ENCODE assay signal across 22 cellular contexts in the genomic region with DNA sequence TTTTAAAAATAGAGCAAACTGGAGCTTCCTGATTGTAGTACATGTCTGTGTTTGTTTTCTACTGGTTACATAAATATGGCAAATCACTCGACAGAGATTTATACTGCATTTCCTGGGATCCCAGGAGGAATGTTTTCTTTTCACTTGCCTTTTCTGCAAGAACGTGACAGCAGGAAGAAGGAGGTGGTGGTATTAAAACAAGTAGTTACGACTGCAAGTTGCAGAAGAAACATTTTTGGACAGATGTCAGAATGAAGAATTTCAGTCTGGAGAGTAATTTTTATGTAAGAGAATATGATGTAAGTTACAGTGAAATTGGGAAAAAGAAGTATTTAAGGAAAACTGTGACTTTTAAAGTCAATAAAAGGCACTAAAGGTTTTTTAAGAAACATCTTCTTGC.
A peak's percentile ranks its signal among the peaks of the same experiment; 100 is the strongest.
DNase-seq lines count a peak whose midpoint lies in the region; ATAC-seq and TF ChIP-seq lines count a peak whose summit lies in the region.
"Had no signal": no experiment of that assay in that cellular context is flagged by ENCODE, and none has a peak within 500 bp of the region (broad histone marks: within the 10 kb centered on the region; RNA-seq: fewer than 3 reads in every experiment).

No MANE protein-coding gene starts in this region.

- no peak overlapping the region for H3K27ac Mint-ChIP-seq in activated T-cell treated with anti-CD3 and anti-CD28 coated beads, Interleukin-2, amount 50 U/mL, for 72 hours
- no peak overlapping the region for H3K27ac Mint-ChIP-seq in activated naive CD4-positive, alpha-beta T cell treated with anti-CD3 and anti-CD28 coated beads for 36 hours
- H3K27ac Mint-ChIP-seq: GM23338 had no signal

- H3K4me1 ChIP-seq in trophoblast cell (ENCODE audit: control insufficient read depth in 1 of 2, insufficient read depth in 2 of 2, low read length in 2 of 2), result peaks cover 10 to 14% of the 10 kb centered on the region in 2 experiments
- H3K4me1 ChIP-seq: A549 had no signal

- H2AK5ac ChIP-seq in trophoblast cell (ENCODE audit: low read length), result peak overlapping the region; percentile 84

- TF ChIP-seq CTCF in BJ (IDR thresholded peaks at IDR 0.05; ENCODE audit: insufficient read depth, low read depth, low read length) (no peak), astrocyte of the spinal cord (IDR thresholded peaks at IDR 0.05; ENCODE audit: low read depth, low read length) (no peak)

- peaks cover 0 to 2% of the 10 kb centered on the region in 2 donors for H3K9me3 Mint-ChIP-seq in activated T-cell treated with anti-CD3 and anti-CD28 coated beads, Interleukin-2, amount 50 U/mL, for 72 hours
- no peaks in the 10 kb centered on the region for H3K9me3 Mint-ChIP-seq in activated naive CD4-positive, alpha-beta T cell treated with anti-CD3 and anti-CD28 coated beads for 36 hours
- H3K9me3 Mint-ChIP-seq: GM23338 had no signal

- no peak overlapping the region for H3K23ac ChIP-seq in trophoblast cell (ENCODE audit: low read length)

- no peak overlapping the region for H3K18ac ChIP-seq in trophoblast cell (ENCODE audit: low read length)

- H3K27me3 ChIP-seq in BJ (ENCODE audit: control insufficient read depth, insufficient read depth, low read length), result no peaks in the 10 kb centered on the region
- no peaks in the 10 kb centered on the region for H3K27me3 ChIP-seq in trophoblast cell (ENCODE audit: insufficient read depth, low read length)

- peaks cover 18% of the 10 kb centered on the region for H3K79me1 ChIP-seq in trophoblast cell (ENCODE audit: low read length)

- H3K36me3 Mint-ChIP-seq in activated T-cell treated with anti-CD3 and anti-CD28 coated beads, Interleukin-2, amount 50 U/mL, for 72 hours (ENCODE audit: insufficient read depth in 2 of 2), result no peaks in the 10 kb centered on the region
- no peaks in the 10 kb centered on the region for H3K36me3 Mint-ChIP-seq in activated naive CD4-positive, alpha-beta T cell treated with anti-CD3 and anti-CD28 coated beads for 36 hours (ENCODE audit: low read depth)

- no peak overlapping the region for H3K4me3 ChIP-seq in BJ (ENCODE audit: low read depth, low read length)
- H3K4me3 ChIP-seq in astrocyte of the spinal cord (ENCODE audit: low read depth, low read length), result no peak overlapping the region
- no peak overlapping the region for H3K4me3 ChIP-seq in trophoblast cell (ENCODE audit: low read depth, low read length)
- H3K4me3 ChIP-seq: A549, GM23338 had no signal

- POLR2A ChIA-PET in BJ (lab: Charles Lee), result no interaction called here

- H3K9me3 ChIP-seq in trophoblast cell (ENCODE audit: insufficient read depth, low read depth, low read length), result no peaks in the 10 kb centered on the region
- H3K9me3 ChIP-seq: A549, SK-N-SH had no signal

- no peak overlapping the region for H3K27ac ChIP-seq in trophoblast cell (ENCODE audit: low read depth, low read length)
- H3K27ac ChIP-seq: A549 had no signal

- H4K12ac ChIP-seq in trophoblast cell (ENCODE audit: low read depth, low read length), result no peak overlapping the region

- H3K36me3 ChIP-seq in BJ (ENCODE audit: control insufficient read depth, insufficient read depth, low read length), result no peaks in the 10 kb centered on the region
- H3K36me3 ChIP-seq in trophoblast cell (ENCODE audit: control insufficient read depth in 1 of 2, insufficient read depth in 2 of 2, low read length in 2 of 2), result no peaks in the 10 kb centered on the region

- no peak overlapping the region for H4K91ac ChIP-seq in trophoblast cell (ENCODE audit: low read depth, low read length)

- no peak overlapping the region for H2AFZ ChIP-seq in trophoblast cell (ENCODE audit: insufficient read depth, low read length, poor library complexity)
- H2AFZ ChIP-seq: GM23338 had no signal

- H3K27me3 Mint-ChIP-seq in activated T-cell treated with anti-CD3 and anti-CD28 coated beads, Interleukin-2, amount 50 U/mL, for 72 hours (ENCODE audit: low read depth), result peaks cover 65% of the 10 kb centered on the region
- H3K27me3 Mint-ChIP-seq in activated naive CD4-positive, alpha-beta T cell treated with anti-CD3 and anti-CD28 coated beads for 36 hours (ENCODE audit: low read depth), result peaks cover 33% of the 10 kb centered on the region

- H3K14ac ChIP-seq in trophoblast cell (ENCODE audit: low read length), result no peak overlapping the region

- no peak overlapping the region for H3K4me3 Mint-ChIP-seq in activated T-cell treated with anti-CD3 and anti-CD28 coated beads, Interleukin-2, amount 50 U/mL, for 72 hours
- no peak overlapping the region for H3K4me3 Mint-ChIP-seq in activated naive CD4-positive, alpha-beta T cell treated with anti-CD3 and anti-CD28 coated beads for 36 hours
- H3K4me3 Mint-ChIP-seq: GM23338 had no signal

- CTCF ChIA-PET in BJ (lab: Yijun Ruan, JAX), result no interaction called here
- CTCF ChIA-PET in activated naive CD4-positive, alpha-beta T cell treated with anti-CD3 and anti-CD28 coated beads for 36 hours (lab: Charles Lee), result interaction anchor here (1.0 kb wide), 1 partner anchor 640 kb away, joined by 3 read pairs; no protein-coding TSS in a partner anchor

- peak overlapping the region; percentile 38 for H2BK120ac ChIP-seq in trophoblast cell (ENCODE audit: insufficient read depth, low read length, poor library complexity)

- no peak overlapping the region for H2BK5ac ChIP-seq in trophoblast cell (ENCODE audit: low read depth, low read length, poor library complexity)

- intact Hi-C loops in activated naive CD4-positive, alpha-beta T cell treated with anti-CD3 and anti-CD28 coated beads for 36 hours (cut with micrococcal nuclease), result no loop called here

- H3K4me1 Mint-ChIP-seq in activated T-cell treated with anti-CD3 and anti-CD28 coated beads, Interleukin-2, amount 50 U/mL, for 72 hours (ENCODE audit: low read depth), result peaks cover 5% of the 10 kb centered on the region
- H3K4me1 Mint-ChIP-seq in activated naive CD4-positive, alpha-beta T cell treated with anti-CD3 and anti-CD28 coated beads for 36 hours (ENCODE audit: low read depth), result peaks cover 4% of the 10 kb centered on the region

- H3K9ac ChIP-seq in trophoblast cell (ENCODE audit: low read length), result no peak overlapping the region
- H3K9ac ChIP-seq: SK-N-SH had no signal

- H3K4me2 ChIP-seq in trophoblast cell (ENCODE audit: low read length), result no peak overlapping the region
- H3K4me2 ChIP-seq: A549, GM23338, SK-N-SH had no signal

- peak overlapping the region; percentile 49 for H4K8ac ChIP-seq in trophoblast cell (ENCODE audit: low read depth, low read length)

- H3K4ac ChIP-seq in trophoblast cell (ENCODE audit: low read depth, low read length), result no peak overlapping the region

- peak overlapping the region; percentile 86 for H2BK12ac ChIP-seq in trophoblast cell (ENCODE audit: low read length)

- WGBS in trophoblast cell (ENCODE audit: extremely low coverage, insufficient coverage, insufficient read length), result no CpG with 5 or more reads among the region's 3 CpGs

- peak; percentile 36 for DNase-seq in BJ (ENCODE audit: low read depth)
- peak; percentile 15 for DNase-seq in astrocyte of the spinal cord (ENCODE audit: low read depth, low spot score)
- DNase-seq in fibroblast of peridontal ligament (ENCODE audit: extremely low read depth), result peak; percentile 35
- no peak for DNase-seq in trophoblast cell
- no peak for DNase-seq in GM19240 (ENCODE audit: insufficient read length, low spot score)
- DNase-seq in activated T-cell treated with anti-CD3 and anti-CD28 coated beads, Interleukin-2, amount 50 U/mL, for 72 hours, result no peak
- DNase-seq in activated naive CD4-positive, alpha-beta T cell treated with anti-CD3 and anti-CD28 coated beads for 36 hours, result no peak
- DNase-seq: COR-L47, DMS 273 treated with DMSO at 0.1 percent for 48 hours, DND-41, KBM-7, NCI-H1105 treated with DMSO at 0.1 percent for 48 hours, NCI-H1694, NCI-H510A treated with DMSO at 0.1 percent for 48 hours, NCI-H774, SHP77 had no signal

- no peak for ATAC-seq in HG03139 (IDR thresholded peaks at IDR 0.05; ENCODE audit: unreplicated experiment)
- ATAC-seq in activated T-cell treated with anti-CD3 and anti-CD28 coated beads, Interleukin-2, amount 50 U/mL, for 72 hours (replicated peaks in 1 of 2), result no peak
- ATAC-seq: A549, GM23338, HCT116, HepG2 had no signal

- H3K79me2 ChIP-seq in trophoblast cell (ENCODE audit: control insufficient read depth, insufficient read depth, low read length, poor library complexity), result no peaks in the 10 kb centered on the region

- in situ Hi-C loops in astrocyte of the spinal cord (cut with HindIII; ENCODE audit: low sequenced_read_pairs), result no loop called here

Comparison
In these comparisons a context has a peak if more than half of its experiments do, and no peak if none do; other contexts are left out.
1. DNase-seq: peak in BJ (single experiment), astrocyte of the spinal cord (single experiment) and fibroblast of peridontal ligament (single experiment); none in trophoblast cell (0 of 2), GM19240 (single experiment), activated T-cell treated with anti-CD3 and anti-CD28 coated beads, Interleukin-2, amount 50 U/mL, for 72 hours (0 of 2) and activated naive CD4-positive, alpha-beta T cell treated with anti-CD3 and anti-CD28 coated beads for 36 hours (single experiment).